ENCODE assay signal across 12 cellular contexts in the genomic region with DNA sequence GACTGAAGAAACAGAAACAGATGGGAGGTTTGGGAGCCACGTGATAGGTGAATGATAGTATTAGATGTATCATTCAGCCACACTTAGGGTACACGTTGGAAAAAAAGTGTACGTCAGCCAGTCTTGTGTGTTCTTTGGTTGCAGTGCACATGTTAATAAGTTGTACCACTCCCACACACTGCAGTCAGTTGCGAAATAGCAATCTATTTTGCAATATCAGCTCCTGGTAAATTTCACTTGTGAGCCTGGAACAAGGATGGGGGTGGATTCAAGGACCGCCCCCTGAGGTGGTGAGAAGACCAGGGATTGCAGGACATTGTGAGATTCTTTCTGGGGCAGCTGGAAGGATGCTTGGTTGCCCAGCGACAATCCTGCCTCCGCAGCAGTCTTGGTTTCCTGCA.
DNase-seq lines count a peak whose midpoint lies in the region; TF ChIP-seq lines count a peak whose summit lies in the region.
"Had no signal": no experiment of that assay in that cellular context is flagged by ENCODE, and none has a peak within 500 bp of the region (broad histone marks: within the 10 kb centered on the region; RNA-seq: fewer than 3 reads in every experiment).

No MANE protein-coding gene starts in this region.

- H3K4me3 ChIP-seq in brain microvascular endothelial cell (ENCODE audit: low read depth, low read length) = no peak overlapping the region
- H3K4me3 ChIP-seq: dorsolateral prefrontal cortex, Peyer's patch, vagina had no signal

- no peaks in the 10 kb centered on the region for H3K27me3 ChIP-seq in brain microvascular endothelial cell (replicated peaks)
- H3K27me3 ChIP-seq: dorsolateral prefrontal cortex, Peyer's patch, vagina had no signal

- H3K27ac ChIP-seq in brain microvascular endothelial cell = no peak overlapping the region
- H3K27ac ChIP-seq: Peyer's patch, vagina, WERI-Rb-1 had no signal

- TF ChIP-seq CTCF in brain microvascular endothelial cell (IDR thresholded peaks at IDR 0.05; ENCODE audit: low read depth, low read length, missing control alignments) = no peak

- in situ Hi-C loops in brain microvascular endothelial cell (cut with HindIII; ENCODE audit: low pct_ligation_motif_present, low sequenced_read_pairs) = no loop called here

- DNase-seq in HuH-7 (ENCODE audit: low spot score) = peak; percentile 59
- peak; percentile 43 for DNase-seq in brain microvascular endothelial cell
- DNase-seq in inferior parietal cortex (ENCODE audit: extremely low spot score) = peak; percentile 19
- DNase-seq in superior temporal gyrus (ENCODE audit: extremely low spot score) = peak; percentile 29
- no peak for DNase-seq in DMS153 treated with DMSO at 0.1 percent for 48 hours (lab: John Stamatoyannopoulos, UW; ENCODE audit: unreplicated experiment)
- no peak for DNase-seq in NCI-H2107 (lab: John Stamatoyannopoulos, UW)
- DNase-seq in NCI-H510A treated with DMSO at 0.1 percent for 48 hours (lab: John Stamatoyannopoulos, UW) = no peak
- DNase-seq: NCI-H1694 treated with DMSO at 0.1 percent for 48 hours, WERI-Rb-1 had no signal

- H3K36me3 ChIP-seq in brain microvascular endothelial cell (replicated peaks) = no peaks in the 10 kb centered on the region
- H3K36me3 ChIP-seq: Peyer's patch, vagina, WERI-Rb-1 had no signal

Comparison
In these comparisons a context has a peak if more than half of its experiments do, and no peak if none do; other contexts are left out.
1. DNase-seq: peak in HuH-7 (single experiment), brain microvascular endothelial cell (single experiment), inferior parietal cortex (single experiment) and superior temporal gyrus (single experiment); none in DMS153 treated with DMSO at 0.1 percent for 48 hours (single experiment), NCI-H2107 (single experiment) and NCI-H510A treated with DMSO at 0.1 percent for 48 hours (single experiment).